Comparison of ENCODE assay signal across 13 cellular contexts in the genomic region with DNA sequence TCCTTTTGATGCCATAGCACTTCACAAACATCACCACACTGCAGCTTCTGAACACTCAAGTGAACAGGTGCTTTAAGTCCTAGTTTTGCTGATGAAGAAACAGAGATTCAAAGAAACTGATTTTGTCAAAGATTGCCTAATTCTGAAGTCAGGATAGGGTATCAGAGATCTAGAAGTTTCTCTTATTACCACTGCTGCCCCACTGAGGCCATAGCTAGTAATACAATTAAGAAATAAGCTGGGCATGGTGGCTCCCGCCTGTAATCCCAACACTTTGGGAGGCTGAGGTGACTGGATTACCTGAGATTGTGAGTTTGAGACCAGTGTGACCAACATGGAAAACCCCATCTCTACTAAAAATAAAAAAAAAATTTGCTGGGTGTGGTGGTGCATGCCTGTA.
A peak's percentile ranks its signal among the peaks of the same experiment; 100 is the strongest.
DNase-seq lines count a peak whose midpoint lies in the region; ATAC-seq and TF ChIP-seq lines count a peak whose summit lies in the region.
"Had no signal": no experiment of that assay in that cellular context is flagged by ENCODE, and none has a peak within 500 bp of the region (broad histone marks: within the 10 kb centered on the region; RNA-seq: fewer than 3 reads in every experiment).

No MANE protein-coding gene starts in this region.

- POLR2A ChIA-PET in CD8-positive, alpha-beta memory T cell (lab: Charles Lee): no interaction called here

- ATAC-seq in HG03159 (IDR thresholded peaks at IDR 0.05; ENCODE audit: unreplicated experiment): peak; percentile 49
- ATAC-seq: sciatic nerve had no signal

- no peaks in the 10 kb centered on the region for H3K9me3 ChIP-seq in CD8-positive, alpha-beta memory T cell (ENCODE audit: low read length)

- peaks cover 2% of the 10 kb centered on the region for H3K36me3 Mint-ChIP-seq in progenitor cell of endocrine pancreas (ENCODE audit: insufficient read depth)
- no peaks in the 10 kb centered on the region for H3K36me3 Mint-ChIP-seq in CD8-positive, alpha-beta memory T cell
- H3K36me3 Mint-ChIP-seq: activated CD4-positive, alpha-beta memory T cell treated with anti-CD3 and anti-CD28 coated beads for 36 hours; activated naive CD8-positive, alpha-beta T cell had no signal

- H3K4me1 Mint-ChIP-seq in progenitor cell of endocrine pancreas (ENCODE audit: low read depth): no peaks in the 10 kb centered on the region
- no peaks in the 10 kb centered on the region for H3K4me1 Mint-ChIP-seq in CD8-positive, alpha-beta memory T cell

- in situ Hi-C loops in astrocyte of the spinal cord (cut with HindIII; ENCODE audit: low sequenced_read_pairs): no loop called here

- no peak overlapping the region for H3K4me3 ChIP-seq in astrocyte of the spinal cord (ENCODE audit: low read depth, low read length)
- H3K4me3 ChIP-seq in CD8-positive, alpha-beta memory T cell (ENCODE audit: low read length): no peak overlapping the region
- H3K4me3 ChIP-seq: SK-N-MC had no signal

- TF ChIP-seq CTCF in astrocyte of the spinal cord (IDR thresholded peaks at IDR 0.05; ENCODE audit: low read depth, low read length) (peak; percentile 6), progenitor cell of endocrine pancreas (IDR thresholded peaks at IDR 0.05; ENCODE audit: unreplicated experiment) (peak; percentile 33)

- peaks cover 2% of the 10 kb centered on the region for H3K9me3 Mint-ChIP-seq in progenitor cell of endocrine pancreas (ENCODE audit: low read depth)
- H3K9me3 Mint-ChIP-seq in CD8-positive, alpha-beta memory T cell: peaks cover 0 to 7% (median 0%) of the 10 kb centered on the region in 5 donors
- H3K9me3 Mint-ChIP-seq: activated CD4-positive, alpha-beta memory T cell treated with anti-CD3 and anti-CD28 coated beads for 36 hours had no signal

- H3K27ac Mint-ChIP-seq in progenitor cell of endocrine pancreas: no peak overlapping the region
- H3K27ac Mint-ChIP-seq in CD8-positive, alpha-beta memory T cell: no peak overlapping the region
- H3K27ac Mint-ChIP-seq: activated CD4-positive, alpha-beta memory T cell treated with anti-CD3 and anti-CD28 coated beads for 36 hours; activated naive CD8-positive, alpha-beta T cell had no signal

- no peaks in the 10 kb centered on the region for H3K36me3 ChIP-seq in CD8-positive, alpha-beta memory T cell (ENCODE audit: insufficient read depth, low read length)

- no peaks in the 10 kb centered on the region for H3K4me1 ChIP-seq in CD8-positive, alpha-beta memory T cell (ENCODE audit: insufficient read depth, low read length)

- CTCF ChIA-PET in CD8-positive, alpha-beta memory T cell (lab: Charles Lee): no interaction called here

- H3K27me3 Mint-ChIP-seq in progenitor cell of endocrine pancreas: peaks cover 8% of the 10 kb centered on the region
- H3K27me3 Mint-ChIP-seq in CD8-positive, alpha-beta memory T cell: no peaks in the 10 kb centered on the region

- no peak overlapping the region for H3K27ac ChIP-seq in CD8-positive, alpha-beta memory T cell (ENCODE audit: low read depth, low read length)
- H3K27ac ChIP-seq: SK-N-MC had no signal

- DNase-seq in NCI-H82 (lab: John Stamatoyannopoulos, UW) (peak; percentile 3), NCI-H82 treated with DMSO at 0.1 percent for 48 hours (lab: John Stamatoyannopoulos, UW; ENCODE audit: unreplicated experiment) (no peak), astrocyte of the spinal cord (ENCODE audit: low read depth, low spot score) (no peak), progenitor cell of endocrine pancreas (ENCODE audit: low spot score, unreplicated experiment) (no peak), islet precursor cell (no peak), H4 (ENCODE audit: low spot score) (no peak)
- DNase-seq in CD8-positive, alpha-beta memory T cell: no peak
- DNase-seq: activated CD4-positive, alpha-beta memory T cell treated with anti-CD3 and anti-CD28 coated beads for 36 hours; NCI-H1930 had no signal

- H3K4me3 Mint-ChIP-seq in progenitor cell of endocrine pancreas (ENCODE audit: low read depth): no peak overlapping the region
- H3K4me3 Mint-ChIP-seq in CD8-positive, alpha-beta memory T cell: no peak overlapping the region
- H3K4me3 Mint-ChIP-seq: activated CD4-positive, alpha-beta memory T cell treated with anti-CD3 and anti-CD28 coated beads for 36 hours; activated naive CD8-positive, alpha-beta T cell had no signal

- no peaks in the 10 kb centered on the region for H3K27me3 ChIP-seq in CD8-positive, alpha-beta memory T cell (ENCODE audit: insufficient read depth, low read length, poor library complexity, severe bottlenecking)
